19 cellular contexts compared by ENCODE assay signal in the genomic region with DNA sequence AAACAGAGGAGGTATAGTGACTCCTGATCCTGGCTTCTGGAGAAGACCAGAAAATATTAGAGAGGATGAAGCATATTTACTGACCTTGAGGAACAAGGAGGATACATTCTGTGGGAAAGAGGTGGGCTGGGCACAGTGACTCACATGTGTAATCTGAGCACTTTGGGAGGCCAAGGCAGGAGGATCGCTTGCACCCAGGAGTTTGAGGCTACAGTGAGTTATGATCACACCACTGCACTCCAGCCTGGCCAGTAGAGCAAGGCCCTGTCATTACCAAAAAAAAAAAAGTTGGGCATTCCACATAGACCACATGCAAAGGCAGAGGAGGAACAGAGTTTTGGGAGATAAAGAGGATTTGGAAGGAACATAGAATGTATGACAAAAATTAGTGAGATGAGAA.
"Had no signal": no experiment of that assay in that cellular context is flagged by ENCODE, and none has a peak within 500 bp of the region (broad histone marks: within the 10 kb centered on the region; RNA-seq: fewer than 3 reads in every experiment).

No MANE protein-coding gene starts in this region.

- H3K4me3 ChIP-seq: heart left ventricle, mucosa of descending colon, neural progenitor cell, ovary, right atrium auricular region, suprapubic skin, thyroid gland had no signal

- H3K27me3 ChIP-seq: heart left ventricle, neural progenitor cell, ovary, right atrium auricular region, suprapubic skin, thyroid gland had no signal

- H3K4me2 ChIP-seq: neural progenitor cell had no signal

- H3K27me3 Mint-ChIP-seq: naive thymus-derived CD8-positive, alpha-beta T cell had no signal

- H3K9me3 ChIP-seq: heart left ventricle, mucosa of descending colon, ovary, right atrium auricular region, suprapubic skin, thyroid gland had no signal

- DNase-seq: effector memory CD4-positive, alpha-beta T cell; heart left ventricle; hippocampal formation; left colon; mammary epithelial cell; mucosa of descending colon; naive thymus-derived CD8-positive, alpha-beta T cell; nucleus accumbens; ovary; small intestine; stimulated activated CD4-positive, alpha-beta T cell treated with anti-CD3 and anti-CD28 coated beads, Interleukin-4, amount 100 ng/mL, for 1 hour; stimulated activated CD8-positive, alpha-beta memory T cell treated with anti-CD3 and anti-CD28 coated beads, Interleukin-4, amount 100 ng/mL, for 48 hours; thyroid gland had no signal

- H2AFZ ChIP-seq: neural progenitor cell had no signal

- H3K36me3 ChIP-seq: heart left ventricle, neural progenitor cell, ovary, right atrium auricular region, suprapubic skin, thyroid gland had no signal

- H3K36me3 Mint-ChIP-seq: neural progenitor cell had no signal

- H3K9ac ChIP-seq: neural progenitor cell had no signal

- H3K27ac ChIP-seq: neural progenitor cell, ovary, right atrium auricular region, suprapubic skin, thyroid gland had no signal

- H3K9me3 Mint-ChIP-seq: neural progenitor cell; stimulated activated effector memory CD8-positive, alpha-beta T cell treated with anti-CD3 and anti-CD28 coated beads, Interleukin-12 subunit alpha, Interleukin-12 subunit beta, amount 100 ng/mL, for 72 hours; type B pancreatic cell had no signal

- H3K27ac Mint-ChIP-seq: neural progenitor cell, type B pancreatic cell had no signal

- ATAC-seq: esophagus mucosa; left colon; mucosa of descending colon; naive thymus-derived CD8-positive, alpha-beta T cell; stimulated activated effector memory CD8-positive, alpha-beta T cell treated with anti-CD3 and anti-CD28 coated beads, Interleukin-12 subunit alpha, Interleukin-12 subunit beta, amount 100 ng/mL, for 72 hours had no signal
